ENCODE assay signal across 16 cellular contexts in genomic region chr14:74978416-74978947, GRCh38. TPM values are rescaled to one million over a fixed set of nuclear protein-coding genes. Genes with fewer than 3 reads are reported as not detected.
DNase-seq lines count a peak whose midpoint lies in the region; ATAC-seq and TF ChIP-seq lines count a peak whose summit lies in the region.
"Had no signal": no experiment of that assay in that cellular context is flagged by ENCODE, and none has a peak within 500 bp of the region (broad histone marks: within the 10 kb centered on the region; RNA-seq: fewer than 3 reads in every experiment).

No MANE protein-coding gene starts in this region.

- ATAC-seq in heart right ventricle = no peak
- no peak for ATAC-seq in GM19351 (IDR thresholded peaks at IDR 0.05; ENCODE audit: unreplicated experiment)
- ATAC-seq: left colon; stimulated activated naive CD8-positive, alpha-beta T cell treated with anti-CD3 and anti-CD28 coated beads, Interleukin-15, amount 100 ng/mL, for 72 hours had no signal

- H3K36me3 ChIP-seq in tibial artery (no peaks in the 10 kb centered on the region), heart right ventricle (no peaks in the 10 kb centered on the region)

- H3K4me3 Mint-ChIP-seq in HFFc6 (peak overlapping the region; percentile 20), glutamatergic neuron (ENCODE audit: unreplicated experiment) (peak overlapping the region; percentile 74)
- H3K4me3 Mint-ChIP-seq: stimulated activated naive CD8-positive, alpha-beta T cell treated with anti-CD3 and anti-CD28 coated beads, Interleukin-15, amount 100 ng/mL, for 72 hours had no signal

- H3K9me3 Mint-ChIP-seq in HFFc6 (no peaks in the 10 kb centered on the region), glutamatergic neuron (ENCODE audit: unreplicated experiment) (peaks cover 13% of the 10 kb centered on the region)
- H3K9me3 Mint-ChIP-seq: stimulated activated naive CD8-positive, alpha-beta T cell treated with anti-CD3 and anti-CD28 coated beads, Interleukin-15, amount 100 ng/mL, for 72 hours had no signal

- H3K9me3 ChIP-seq in tibial artery = no peaks in the 10 kb centered on the region
- no peaks in the 10 kb centered on the region for H3K9me3 ChIP-seq in heart right ventricle

- H3K27ac Mint-ChIP-seq in HFFc6 (peak overlapping the region; percentile 88), glutamatergic neuron (ENCODE audit: unreplicated experiment) (peak overlapping the region; percentile 48)

- H3K36me3 Mint-ChIP-seq in HFFc6 (ENCODE audit: low read depth) (no peaks in the 10 kb centered on the region), glutamatergic neuron (ENCODE audit: unreplicated experiment) (no peaks in the 10 kb centered on the region)

- peaks cover 43% of the 10 kb centered on the region for H3K4me1 Mint-ChIP-seq in HFFc6 (ENCODE audit: low read depth)
- H3K4me1 Mint-ChIP-seq in glutamatergic neuron (ENCODE audit: low read depth, unreplicated experiment) = peaks cover 30% of the 10 kb centered on the region

- WGBS in heart right ventricle, 2 donors = 77 to 78% methylated on average over 11 of the region's 11 CpGs

- H3K4me1 ChIP-seq in tibial artery = peaks cover 5 to 84% (median 66%) of the 10 kb centered on the region in 4 donors
- peaks cover 11 to 81% (median 48%) of the 10 kb centered on the region in 9 donors for H3K4me1 ChIP-seq in heart right ventricle

- H3K27me3 ChIP-seq in tibial artery = no peaks in the 10 kb centered on the region
- no peaks in the 10 kb centered on the region for H3K27me3 ChIP-seq in heart right ventricle

- intact Hi-C loops in tibial artery (cut with DNase I; ENCODE audit: low total_unique reads) = no loop called here
- intact Hi-C loops in heart right ventricle (cut with DNase I) = no loop called here

- DNase-seq in HFFc6 (peak; percentile 78), RPMI7951 (ENCODE audit: low read depth) (peak; percentile 70), glutamatergic neuron (peak; percentile 68), tibial artery (peak in 1 of 2 donors; percentile 59), heart right ventricle (no peak), MV-4-11 (lab: John Stamatoyannopoulos, UW) (no peak)
- DNase-seq: activated CD4-positive, alpha-beta T cell treated with anti-CD3 and anti-CD28 coated beads, Interleukin-2, amount 50 U/mL, for 48 hours; DMS79 treated with DMSO at 0.1 percent for 48 hours; hippocampal formation; KBM-7; left colon; NCI-H187; NCI-H526; stimulated activated naive CD8-positive, alpha-beta T cell treated with anti-CD3 and anti-CD28 coated beads, Interleukin-15, amount 100 ng/mL, for 72 hours had no signal

- TF ChIP-seq CTCF in HFFc6 (IDR thresholded peaks at IDR 0.05) (no peak), glutamatergic neuron (IDR thresholded peaks at IDR 0.05; ENCODE audit: partially characterized antibody, unreplicated experiment) (no peak), tibial artery (IDR thresholded peaks at IDR 0.05) (no peak), heart right ventricle (IDR thresholded peaks at IDR 0.05) (no peak)

- H3K27ac ChIP-seq in tibial artery = peak overlapping the region; percentile 80 to 94
- peak overlapping the region in 1 of 10 donors; percentile 41 for H3K27ac ChIP-seq in heart right ventricle
- H3K27ac ChIP-seq: C4-2B had no signal

- H3K27me3 Mint-ChIP-seq in HFFc6 (ENCODE audit: insufficient read depth) (peaks cover 4% of the 10 kb centered on the region; the same call in 1 of the 2 replicates), glutamatergic neuron (ENCODE audit: unreplicated experiment) (peaks cover 12% of the 10 kb centered on the region)
- H3K27me3 Mint-ChIP-seq: stimulated activated naive CD8-positive, alpha-beta T cell treated with anti-CD3 and anti-CD28 coated beads, Interleukin-15, amount 100 ng/mL, for 72 hours had no signal

- no peak overlapping the region for H3K4me3 ChIP-seq in tibial artery
- H3K4me3 ChIP-seq in heart right ventricle = no peak overlapping the region

RNA-seq across cellular contexts. Expression of gene PGF, which starts 23.1 kb away (rescaled TPM):
- total RNA-seq in HFFc6 (2021; fragmentation: NEBNext Ultra II Directional; extraction: Animal tissue kit (Norgen Biotek cat#: 25700)) = 1 to 10 TPM in 4 of 6 experiments, under 1 TPM in 2; 0.87 to 2.9 (median 2.7) TPM
- 0.36 and 0.98 TPM in 2 replicates for total RNA-seq in RPMI7951 (2014; rRNA removed; shearing (Covaris generic))
- total RNA-seq in glutamatergic neuron (ENCODE audit: unreplicated experiment) (7.9 TPM), heart right ventricle (10 to 100 TPM in 1 of 10 donors, 1 to 10 TPM in 9; 2.1 to 22.5 (median 6.1) TPM)
- polyA plus RNA-seq in heart right ventricle = 10 to 100 TPM in 1 of 2 donors, 1 to 10 TPM in 1; 6.8 to 12.2 TPM

RNA-seq across cellular contexts. Expression of gene EIF2B2, which starts 24.2 kb away (rescaled TPM):
- 10 to 100 TPM; 55.5 to 66.1 (median 59.0) TPM for total RNA-seq in HFFc6 (2021; fragmentation: NEBNext Ultra II Directional; extraction: Animal tissue kit (Norgen Biotek cat#: 25700))
- total RNA-seq in RPMI7951 (2014; rRNA removed; shearing (Covaris generic)) = 50.3 and 58.6 TPM in 2 replicates
- 39.6 TPM for total RNA-seq in glutamatergic neuron (ENCODE audit: unreplicated experiment)
- total RNA-seq in heart right ventricle = 10 to 100 TPM; 25.9 to 44.5 (median 31.5) TPM
- 10 to 100 TPM; 14.3 to 60.4 TPM for polyA plus RNA-seq in heart right ventricle

RNA-seq across cellular contexts. Expression of gene RPS6KL1, which starts 55.4 kb away (rescaled TPM):
- 1 to 10 TPM in 4 of 6 experiments, under 1 TPM in 2; 0.78 to 1.1 (median 1.0) TPM for total RNA-seq in HFFc6 (2021; fragmentation: NEBNext Ultra II Directional; extraction: Animal tissue kit (Norgen Biotek cat#: 25700))
- 2.0 and 3.6 TPM in 2 replicates for total RNA-seq in RPMI7951 (2014; rRNA removed; shearing (Covaris generic))
- total RNA-seq in glutamatergic neuron (ENCODE audit: unreplicated experiment) (248 TPM), heart right ventricle (10 to 100 TPM; 14.5 to 27.0 (median 21.9) TPM)
- 10 to 100 TPM; 10.3 to 27.1 TPM for polyA plus RNA-seq in heart right ventricle

Comparison
In these comparisons a context has a peak if more than half of its experiments do, and no peak if none do; other contexts are left out.
1. DNase-seq: peak in HFFc6 (single experiment), RPMI7951 (single experiment) and glutamatergic neuron (single experiment); none in heart right ventricle (0 of 2) and MV-4-11 (single experiment).